16 cellular contexts compared by ENCODE assay signal in genomic region chr5:151587796-151588606, GRCh38. TPM values are rescaled to one million over a fixed set of nuclear protein-coding genes. Genes with fewer than 3 reads are reported as not detected.
"Had no signal": no experiment of that assay in that cellular context is flagged by ENCODE, and none has a peak within 500 bp of the region (broad histone marks: within the 10 kb centered on the region; RNA-seq: fewer than 3 reads in every experiment).

No MANE protein-coding gene starts in this region.

- ATAC-seq: heart left ventricle, left ventricle myocardium superior had no signal

- DNase-seq: activated CD4-positive, alpha-beta T cell treated with anti-CD3 and anti-CD28 coated beads, Interleukin-2, amount 50 U/mL, for 4 hours; activated effector memory CD4-positive, alpha-beta T cell treated with anti-CD3 and anti-CD28 coated beads, Interleukin-2, amount 50 U/mL, for 16 hours; activated T-cell treated with anti-CD3 and anti-CD28 coated beads, Interleukin-2, amount 50 U/mL, for 24 hours; amygdala; dermis blood vessel endothelial cell; endodermal cell; heart left ventricle; left ventricle myocardium superior; mesendoderm; stimulated activated CD4-positive, alpha-beta T cell treated with anti-CD3 and anti-CD28 coated beads, Interleukin-4, amount 100 ng/mL, for 4 hours had no signal

- H3K27ac Mint-ChIP-seq: activated T-cell treated with anti-CD3 and anti-CD28 coated beads, Interleukin-2, amount 50 U/mL, for 24 hours; endodermal cell; T-helper 1 cell treated with Interleukin-12 subunit alpha and Interleukin-12 subunit beta and Interleukin-4 antibody, amounts not matched to agents 30 μg/mL and 1 μg/mL, for 36 hours had no signal

- H3K9me3 Mint-ChIP-seq: activated naive CD4-positive, alpha-beta T cell treated with anti-CD3 and anti-CD28 coated beads, Interleukin-2, amount 50 U/mL, for 72 hours; activated T-cell treated with anti-CD3 and anti-CD28 coated beads, Interleukin-2, amount 50 U/mL, for 24 hours; brain; endodermal cell; T-helper 1 cell treated with Interleukin-12 subunit alpha and Interleukin-12 subunit beta and Interleukin-4 antibody, amounts not matched to agents 30 μg/mL and 1 μg/mL, for 36 hours had no signal

- H3K36me3 Mint-ChIP-seq: activated naive CD4-positive, alpha-beta T cell treated with anti-CD3 and anti-CD28 coated beads, Interleukin-2, amount 50 U/mL, for 72 hours; brain had no signal

- H3K79me2 ChIP-seq: parathyroid adenoma had no signal

- H3K9ac ChIP-seq: parathyroid adenoma had no signal

- H3K27ac ChIP-seq: esophagus muscularis mucosa, heart left ventricle, parathyroid adenoma had no signal

- H3K4me1 ChIP-seq: esophagus muscularis mucosa had no signal

- H3K27me3 ChIP-seq: esophagus muscularis mucosa, heart left ventricle had no signal

- H3K4me3 ChIP-seq: esophagus muscularis mucosa, heart left ventricle had no signal

- H3K36me3 ChIP-seq: esophagus muscularis mucosa, heart left ventricle had no signal

- H3K4me3 Mint-ChIP-seq: activated T-cell treated with anti-CD3 and anti-CD28 coated beads, Interleukin-2, amount 50 U/mL, for 24 hours; brain; endodermal cell; neural crest cell; T-helper 1 cell treated with Interleukin-12 subunit alpha and Interleukin-12 subunit beta and Interleukin-4 antibody, amounts not matched to agents 30 μg/mL and 1 μg/mL, for 36 hours had no signal

- H2AFZ ChIP-seq: parathyroid adenoma had no signal

- H3K27me3 Mint-ChIP-seq: activated T-cell treated with anti-CD3 and anti-CD28 coated beads, Interleukin-2, amount 50 U/mL, for 24 hours had no signal

- H3K4me1 Mint-ChIP-seq: brain, neural crest cell had no signal

- H3K9me3 ChIP-seq: esophagus muscularis mucosa, heart left ventricle had no signal

RNA-seq across cellular contexts. Expression of gene FAT2, which starts 3.1 kb away (rescaled TPM):
- total RNA-seq: activated naive CD4-positive, alpha-beta T cell treated with anti-CD3 and anti-CD28 coated beads, Interleukin-2, amount 50 U/mL, for 72 hours; esophagus muscularis mucosa; left ventricle myocardium superior; neural crest cell had no signal
